In genomic region chr2:8534386-8534728, GRCh38 we compare ENCODE assay signal across 18 cellular contexts.
DNase-seq lines count a peak whose midpoint lies in the region; ATAC-seq and TF ChIP-seq lines count a peak whose summit lies in the region.
"Had no signal": no experiment of that assay in that cellular context is flagged by ENCODE, and none has a peak within 500 bp of the region (broad histone marks: within the 10 kb centered on the region; RNA-seq: fewer than 3 reads in every experiment).

No MANE protein-coding gene starts in this region.

- H2BK12ac ChIP-seq in mesenchymal stem cell (ENCODE audit: low read length in 2 of 2) = peak overlapping the region; percentile 14 to 33

- H3K9me3 ChIP-seq in mesenchymal stem cell (ENCODE audit: control insufficient read depth, low read length) (peaks cover 15% of the 10 kb centered on the region), thoracic aorta (peaks cover 7% of the 10 kb centered on the region)
- H3K9me3 ChIP-seq: SK-N-SH had no signal

- peak; percentile 23 for ATAC-seq in thoracic aorta (ENCODE audit: insufficient number of reproducible peaks, low FRiP score, low read depth)
- ATAC-seq: activated CD8-positive, alpha-beta T cell treated with anti-CD3 and anti-CD28 coated beads for 36 hours had no signal

- TF ChIP-seq CTCF in NB4 (IDR thresholded peaks at IDR 0.05; ENCODE audit: low read depth, low read length) (no peak), thoracic aorta (IDR thresholded peaks at IDR 0.05) (no peak)

- peaks cover 26% of the 10 kb centered on the region for H3K4me1 ChIP-seq in mesenchymal stem cell (ENCODE audit: control insufficient read depth, insufficient read depth, low read depth, low read length)
- peaks cover 6 to 21% of the 10 kb centered on the region in 2 donors for H3K4me1 ChIP-seq in thoracic aorta (ENCODE audit: control insufficient read depth in 1 of 2, low read depth in 2 of 2)

- no peak overlapping the region for H3K4me2 ChIP-seq in mesenchymal stem cell (ENCODE audit: low read length, poor library complexity, severe bottlenecking)
- H3K4me2 ChIP-seq: KMS-11, SK-N-SH had no signal

- DNase-seq in NB4 (ENCODE audit: low read depth) (peak; percentile 31), caudate nucleus (lab: John Stamatoyannopoulos, UW) (no peak), mesenchymal stem cell (peak; percentile 6), thoracic aorta (ENCODE audit: low spot score) (no peak), D341Med (ENCODE audit: low spot score) (no peak), cortex of kidney (lab: John Stamatoyannopoulos, UW) (no peak), NCI-H2171 treated with DMSO at 0.1 percent for 48 hours (lab: John Stamatoyannopoulos, UW) (no peak)
- DNase-seq: activated CD4-positive, CD25-positive, alpha-beta regulatory T cell; activated CD8-positive, alpha-beta T cell treated with anti-CD3 and anti-CD28 coated beads for 36 hours; activated naive CD4-positive, alpha-beta T cell; NCI-H1092 treated with DMSO at 0.1 percent for 48 hours; NCI-H2081 treated with DMSO at 0.1 percent for 48 hours; NCI-H510A; NK-92 treated with Interleukin-12 subunit alpha and Interleukin-12 subunit beta, amount 100 ng/mL, for 24 hours; RPMI8226 had no signal

- H2BK5ac ChIP-seq in mesenchymal stem cell (ENCODE audit: low read depth, low read length, poor library complexity, severe bottlenecking) = no peak overlapping the region

- no peak overlapping the region for H3K4ac ChIP-seq in mesenchymal stem cell (ENCODE audit: low read depth in 1 of 2, low read length in 2 of 2)

- no peak overlapping the region for H2BK15ac ChIP-seq in mesenchymal stem cell (ENCODE audit: low read depth, poor library complexity, severe bottlenecking)

- peak overlapping the region in 1 of 2 experiments; percentile 61 for H3K18ac ChIP-seq in mesenchymal stem cell (ENCODE audit: low read depth in 1 of 2, low read length in 2 of 2)

- no peak overlapping the region for H3K9ac ChIP-seq in mesenchymal stem cell (ENCODE audit: low read length)
- H3K9ac ChIP-seq: KMS-11, SK-N-SH had no signal

- H3K27ac ChIP-seq in caudate nucleus (ENCODE audit: low read depth, low read length) (peak overlapping the region; percentile 16), mesenchymal stem cell (ENCODE audit: low read length, poor library complexity, severe bottlenecking) (no peak overlapping the region), thoracic aorta (peak overlapping the region in 1 of 2 donors; percentile 11)
- H3K27ac ChIP-seq: KMS-11 had no signal

- H3K36me3 ChIP-seq in mesenchymal stem cell (ENCODE audit: control insufficient read depth in 1 of 2, insufficient read depth in 2 of 2, low read depth in 1 of 2, low read length in 2 of 2) (no peaks in the 10 kb centered on the region), thoracic aorta (no peaks in the 10 kb centered on the region)

- H2AK5ac ChIP-seq in mesenchymal stem cell (ENCODE audit: low read length, severe bottlenecking) = no peak overlapping the region

- no peak overlapping the region for H3K14ac ChIP-seq in mesenchymal stem cell (ENCODE audit: low read length in 2 of 2)

- H3K4me3 ChIP-seq in NB4 (ENCODE audit: low read depth, low read length) = no peak overlapping the region
- H3K4me3 ChIP-seq in mesenchymal stem cell (ENCODE audit: insufficient read depth in 1 of 2, low read depth in 1 of 2, low read length in 2 of 2) = no peak overlapping the region
- H3K4me3 ChIP-seq in thoracic aorta = no peak overlapping the region
- H3K4me3 ChIP-seq: lung had no signal

- H3K27me3 ChIP-seq in mesenchymal stem cell (ENCODE audit: control insufficient read depth in 1 of 2, insufficient read depth in 1 of 2, low read length in 2 of 2) = no peaks in the 10 kb centered on the region
- H3K27me3 ChIP-seq in thoracic aorta (replicated peaks; ENCODE audit: insufficient read depth) = no peaks in the 10 kb centered on the region

- 54% methylated on average over 12 of the region's 12 CpGs for WGBS in mesenchymal stem cell

- H3K23ac ChIP-seq in mesenchymal stem cell (ENCODE audit: low read length in 2 of 2) = no peak overlapping the region

- H4K91ac ChIP-seq in mesenchymal stem cell (ENCODE audit: low read length) = no peak overlapping the region

- H2AFZ ChIP-seq in mesenchymal stem cell (ENCODE audit: low read depth, low read length) = no peak overlapping the region

- H2BK120ac ChIP-seq in mesenchymal stem cell (ENCODE audit: low read depth, low read length) = no peak overlapping the region

- no peak overlapping the region for H4K8ac ChIP-seq in mesenchymal stem cell (ENCODE audit: low read length)

- no peak for TF ChIP-seq POLR2A in NB4 (IDR thresholded peaks at IDR 0.05; ENCODE audit: extremely low read depth, insufficient read length)

- H3K79me1 ChIP-seq in mesenchymal stem cell (replicated peaks; ENCODE audit: low read length, poor library complexity, severe bottlenecking) = no peaks in the 10 kb centered on the region

Comparison
In these comparisons a context has a peak if more than half of its experiments do, and no peak if none do; other contexts are left out.
1. DNase-seq: peak in NB4 (single experiment) and mesenchymal stem cell (single experiment); none in caudate nucleus (0 of 61), thoracic aorta (single experiment), D341Med (single experiment), cortex of kidney (single experiment) and NCI-H2171 treated with DMSO at 0.1 percent for 48 hours (single experiment).